Comparison of ENCODE assay signal across 12 cellular contexts in the genomic region with DNA sequence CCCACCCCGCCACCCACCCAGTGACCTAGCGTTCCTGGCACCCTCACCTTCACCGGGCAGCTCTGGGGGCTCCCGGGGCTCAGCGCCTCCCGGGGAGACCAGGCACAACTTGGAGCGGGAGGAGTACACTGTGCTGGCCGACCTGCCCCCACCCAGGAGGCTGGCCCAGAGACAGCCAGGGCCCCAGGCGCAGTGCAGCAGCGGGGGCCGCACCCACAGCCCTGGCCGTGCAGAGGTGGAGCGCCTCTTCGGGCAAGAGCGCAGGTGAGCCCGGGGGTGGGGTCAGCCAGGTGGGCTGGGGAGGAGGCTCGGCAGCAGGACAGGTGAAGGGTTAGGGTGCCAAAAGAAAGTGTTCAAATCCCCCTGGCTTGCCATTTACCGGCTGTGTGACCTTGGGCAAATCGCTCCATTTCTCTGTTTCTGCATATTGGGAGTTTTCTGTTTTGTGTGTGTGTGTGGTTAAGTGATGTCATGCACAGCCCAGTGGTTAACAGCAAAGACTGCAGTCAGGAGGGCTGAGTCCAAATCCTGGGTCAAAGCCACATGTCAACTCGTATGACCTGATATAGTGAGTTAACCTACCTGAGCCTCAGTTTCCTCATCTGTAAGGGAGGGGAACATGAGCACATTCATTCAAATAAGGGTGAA. TPM values are rescaled to one million over a fixed set of nuclear protein-coding genes. Genes with fewer than 3 reads are reported as not detected.
A peak's percentile ranks its signal among the peaks of the same experiment; 100 is the strongest.
DNase-seq lines count a peak whose midpoint lies in the region; ATAC-seq and TF ChIP-seq lines count a peak whose summit lies in the region.
"Had no signal": no experiment of that assay in that cellular context is flagged by ENCODE, and none has a peak within 500 bp of the region (broad histone marks: within the 10 kb centered on the region; RNA-seq: fewer than 3 reads in every experiment).

No MANE protein-coding gene starts in this region.

- WGBS in SK-N-SH (ENCODE audit: low lambda C conversion rate), result 92% methylated on average over 1 of the region's 20 CpGs

- no peak overlapping the region for H2AFZ ChIP-seq in SK-N-SH (ENCODE audit: low read depth)

- TF ChIP-seq EP300 in SK-N-SH (IDR thresholded peaks at IDR 0.05; ENCODE audit: borderline replicate concordance in 1 of 2, low read depth in 1 of 2, low read length in 1 of 2), result no peak

- H3K9me3 ChIP-seq in left ventricle myocardium inferior (replicated peaks) (no peaks in the 10 kb centered on the region), SK-N-SH (no peaks in the 10 kb centered on the region)
- H3K9me3 ChIP-seq: pancreas had no signal

- TF ChIP-seq CTCF in left ventricle myocardium inferior (IDR thresholded peaks at IDR 0.05; ENCODE audit: borderline replicate concordance) (peak; percentile 17), SK-N-SH (IDR thresholded peaks at IDR 0.05) (peak; percentile 27; the same call in 1 of the 2 replicates), fibroblast of pulmonary artery (IDR thresholded peaks at IDR 0.05; ENCODE audit: low read length, missing control alignments) (peak; percentile 26)

- no peaks in the 10 kb centered on the region for H3K79me2 ChIP-seq in SK-N-SH (ENCODE audit: insufficient read depth)

- H3K4me3 ChIP-seq in left ventricle myocardium inferior (no peak overlapping the region), SK-N-SH (ENCODE audit: low read depth in 2 of 2, low read length in 1 of 2) (no peak overlapping the region), fibroblast of pulmonary artery (replicated peaks; ENCODE audit: low read depth, low read length) (no peak overlapping the region)
- H3K4me3 ChIP-seq: dorsolateral prefrontal cortex, pancreas had no signal

- ATAC-seq in left ventricle myocardium superior, result no peak
- ATAC-seq in HG03571 (IDR thresholded peaks at IDR 0.05; ENCODE audit: unreplicated experiment), result no peak
- ATAC-seq: pancreas, T-cell had no signal

- no peak for DNase-seq in left ventricle myocardium inferior
- DNase-seq in left ventricle myocardium superior, result no peak
- DNase-seq in SK-N-SH, result no peak
- DNase-seq in fibroblast of pulmonary artery (ENCODE audit: low read depth), result peak; percentile 47
- no peak for DNase-seq in GM19240 (ENCODE audit: insufficient read length, low spot score)
- DNase-seq in NCI-H2227 treated with DMSO at 0.1 percent for 48 hours (lab: John Stamatoyannopoulos, UW), result no peak
- no peak for DNase-seq in SK-N-DZ (ENCODE audit: low spot score)
- DNase-seq: dorsolateral prefrontal cortex, NCI-H187 treated with DMSO at 0.1 percent for 48 hours, pancreas, T-cell had no signal

- intact Hi-C loops in left ventricle myocardium inferior (cut with micrococcal nuclease), result no loop called here
- intact Hi-C loops in left ventricle myocardium superior (cut with micrococcal nuclease), result no loop called here

- H3K4me1 ChIP-seq in left ventricle myocardium inferior, result peaks cover 16% of the 10 kb centered on the region
- H3K4me1 ChIP-seq in SK-N-SH (ENCODE audit: control insufficient read depth in 1 of 2, insufficient read depth in 2 of 2, low read depth in 1 of 2, low read length in 1 of 2), result no peaks in the 10 kb centered on the region; a peak in 1 of 4 replicates

- CTCF ChIA-PET in SK-N-SH (lab: Yijun Ruan, JAX), result no interaction called here

- H3K36me3 ChIP-seq in left ventricle myocardium inferior, result no peaks in the 10 kb centered on the region
- H3K36me3 ChIP-seq in SK-N-SH (replicated peaks in 1 of 2; ENCODE audit: control insufficient read depth in 1 of 2, insufficient read depth in 2 of 2, low read length in 1 of 2), result no peaks in the 10 kb centered on the region
- H3K36me3 ChIP-seq: pancreas had no signal

- no peaks in the 10 kb centered on the region for H3K9me2 ChIP-seq in SK-N-SH

- POLR2A ChIA-PET in SK-N-SH (lab: Yijun Ruan, JAX), result no interaction called here

- no peaks in the 10 kb centered on the region for H3K27me3 ChIP-seq in left ventricle myocardium inferior (ENCODE audit: low read depth)
- H3K27me3 ChIP-seq in SK-N-SH (ENCODE audit: insufficient read depth), result no peaks in the 10 kb centered on the region
- H3K27me3 ChIP-seq: dorsolateral prefrontal cortex, pancreas had no signal

- peak; percentile 33; the same call in 1 of the 2 replicates for TF ChIP-seq RAD21 in SK-N-SH (IDR thresholded peaks at IDR 0.05; ENCODE audit: low read length)

- H3F3A ChIP-seq in SK-N-SH (replicated peaks; ENCODE audit: insufficient read depth), result peaks cover 9% of the 10 kb centered on the region

- H3K4me2 ChIP-seq in SK-N-SH, result no peak overlapping the region

- H3K27ac ChIP-seq in left ventricle myocardium inferior (replicated peaks) (no peak overlapping the region), SK-N-SH (ENCODE audit: low read depth in 2 of 2, low read length in 1 of 2) (no peak overlapping the region)
- H3K27ac ChIP-seq: dorsolateral prefrontal cortex, pancreas had no signal

- no peak overlapping the region for H3K9ac ChIP-seq in SK-N-SH

- no peaks in the 10 kb centered on the region for H4K20me1 ChIP-seq in SK-N-SH (ENCODE audit: insufficient read depth)

TF ChIP-seq in SK-N-SH, 30 proteins besides CTCF, POLR2A, EP300 and RAD21:
- TF ChIP-seq RCOR1 (IDR thresholded peaks at IDR 0.05; ENCODE audit: low read length), result no peak
- TF ChIP-seq, protein P1, sequence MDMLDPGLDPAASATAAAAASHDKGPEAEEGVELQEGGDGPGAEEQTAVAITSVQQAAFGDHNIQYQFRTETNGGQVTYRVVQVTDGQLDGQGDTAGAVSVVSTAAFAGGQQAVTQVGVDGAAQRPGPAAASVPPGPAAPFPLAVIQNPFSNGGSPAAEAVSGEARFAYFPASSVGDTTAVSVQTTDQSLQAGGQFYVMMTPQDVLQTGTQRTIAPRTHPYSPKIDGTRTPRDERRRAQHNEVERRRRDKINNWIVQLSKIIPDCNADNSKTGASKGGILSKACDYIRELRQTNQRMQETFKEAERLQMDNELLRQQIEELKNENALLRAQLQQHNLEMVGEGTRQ (IDR thresholded peaks at IDR 0.05; ENCODE audit: borderline replicate concordance, low read depth, low read length), result no peak
- TF ChIP-seq GATA2 (CRISPR knock-in tag; IDR thresholded peaks at IDR 0.05), result no peak
- no peak for TF ChIP-seq FOXJ3 (CRISPR knock-in tag; IDR thresholded peaks at IDR 0.05)
- TF ChIP-seq, protein P2, sequence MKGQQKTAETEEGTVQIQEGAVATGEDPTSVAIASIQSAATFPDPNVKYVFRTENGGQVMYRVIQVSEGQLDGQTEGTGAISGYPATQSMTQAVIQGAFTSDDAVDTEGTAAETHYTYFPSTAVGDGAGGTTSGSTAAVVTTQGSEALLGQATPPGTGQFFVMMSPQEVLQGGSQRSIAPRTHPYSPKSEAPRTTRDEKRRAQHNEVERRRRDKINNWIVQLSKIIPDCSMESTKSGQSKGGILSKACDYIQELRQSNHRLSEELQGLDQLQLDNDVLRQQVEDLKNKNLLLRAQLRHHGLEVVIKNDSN (IDR thresholded peaks at IDR 0.05; ENCODE audit: borderline replicate concordance, low read depth), result no peak
- TF ChIP-seq TCF12 (IDR thresholded peaks at IDR 0.05), result no peak
- TF ChIP-seq TAF1 (IDR thresholded peaks at IDR 0.05; ENCODE audit: borderline replicate concordance, low read depth, low read length), result no peak
- no peak for TF ChIP-seq RFX5 (IDR thresholded peaks at IDR 0.05; ENCODE audit: low read length)
- TF ChIP-seq EZH2phosphoT487 (IDR thresholded peaks at IDR 0.05; ENCODE audit: borderline replicate concordance, low read depth), result no peak

RNA-seq across cellular contexts. Expression of a gene that starts 29.5 kb away (rescaled TPM):
- total RNA-seq in left ventricle myocardium inferior (86.5 TPM), left ventricle myocardium superior (82.7 TPM)
- 43.6 and 47.3 TPM in 2 replicates for polyA plus RNA-seq in SK-N-SH (2012; rRNA removed)
- 23.6 and 36.7 TPM in 2 replicates for polyA plus RNA-seq in SK-N-SH (2012; cell fraction: cytosol; rRNA removed)
- polyA plus RNA-seq in SK-N-SH (2012; cell fraction: nucleus; rRNA removed), result 51.7 and 58.8 TPM in 2 replicates
- 29.9 and 30.5 TPM in 2 replicates for polyA plus RNA-seq in SK-N-DZ (2014; cell fraction: cytosol; rRNA removed)
- polyA plus RNA-seq in SK-N-DZ (2014; cell fraction: nucleus; rRNA removed), result 38.1 and 57.4 TPM in 2 replicates

RNA-seq across cellular contexts. Expression of a gene that starts 40.2 kb away (rescaled TPM):
- total RNA-seq in left ventricle myocardium inferior (12.8 TPM), left ventricle myocardium superior (12.0 TPM)
- 48.2 and 52.2 TPM in 2 replicates for polyA plus RNA-seq in SK-N-SH (2012; rRNA removed)
- polyA plus RNA-seq in SK-N-SH (2012; cell fraction: cytosol; rRNA removed), result 40.0 and 45.5 TPM in 2 replicates
- polyA plus RNA-seq in SK-N-SH (2012; cell fraction: nucleus; rRNA removed), result 141 and 151 TPM in 2 replicates
- 66.1 and 69.1 TPM in 2 replicates for polyA plus RNA-seq in SK-N-DZ (2014; cell fraction: cytosol; rRNA removed)
- 81.1 and 85.1 TPM in 2 replicates for polyA plus RNA-seq in SK-N-DZ (2014; cell fraction: nucleus; rRNA removed)

RNA-seq across cellular contexts. Expression of a gene that starts 50.9 kb away (rescaled TPM):
- 843 TPM for total RNA-seq in left ventricle myocardium inferior
- 1,086 TPM for total RNA-seq in left ventricle myocardium superior
- 9,680 and 12,045 TPM in 2 replicates for polyA plus RNA-seq in SK-N-SH (2012; rRNA removed)
- 4,725 and 6,471 TPM in 2 replicates for polyA plus RNA-seq in SK-N-SH (2012; cell fraction: cytosol; rRNA removed)
- polyA plus RNA-seq in SK-N-SH (2012; cell fraction: nucleus; rRNA removed), result 4,064 and 4,989 TPM in 2 replicates
- polyA plus RNA-seq in SK-N-DZ (2014; cell fraction: cytosol; rRNA removed), result 267 and 474 TPM in 2 replicates
- 133 and 199 TPM in 2 replicates for polyA plus RNA-seq in SK-N-DZ (2014; cell fraction: nucleus; rRNA removed)
